1 cellular context compared by ENCODE assay signal in the genomic region with DNA sequence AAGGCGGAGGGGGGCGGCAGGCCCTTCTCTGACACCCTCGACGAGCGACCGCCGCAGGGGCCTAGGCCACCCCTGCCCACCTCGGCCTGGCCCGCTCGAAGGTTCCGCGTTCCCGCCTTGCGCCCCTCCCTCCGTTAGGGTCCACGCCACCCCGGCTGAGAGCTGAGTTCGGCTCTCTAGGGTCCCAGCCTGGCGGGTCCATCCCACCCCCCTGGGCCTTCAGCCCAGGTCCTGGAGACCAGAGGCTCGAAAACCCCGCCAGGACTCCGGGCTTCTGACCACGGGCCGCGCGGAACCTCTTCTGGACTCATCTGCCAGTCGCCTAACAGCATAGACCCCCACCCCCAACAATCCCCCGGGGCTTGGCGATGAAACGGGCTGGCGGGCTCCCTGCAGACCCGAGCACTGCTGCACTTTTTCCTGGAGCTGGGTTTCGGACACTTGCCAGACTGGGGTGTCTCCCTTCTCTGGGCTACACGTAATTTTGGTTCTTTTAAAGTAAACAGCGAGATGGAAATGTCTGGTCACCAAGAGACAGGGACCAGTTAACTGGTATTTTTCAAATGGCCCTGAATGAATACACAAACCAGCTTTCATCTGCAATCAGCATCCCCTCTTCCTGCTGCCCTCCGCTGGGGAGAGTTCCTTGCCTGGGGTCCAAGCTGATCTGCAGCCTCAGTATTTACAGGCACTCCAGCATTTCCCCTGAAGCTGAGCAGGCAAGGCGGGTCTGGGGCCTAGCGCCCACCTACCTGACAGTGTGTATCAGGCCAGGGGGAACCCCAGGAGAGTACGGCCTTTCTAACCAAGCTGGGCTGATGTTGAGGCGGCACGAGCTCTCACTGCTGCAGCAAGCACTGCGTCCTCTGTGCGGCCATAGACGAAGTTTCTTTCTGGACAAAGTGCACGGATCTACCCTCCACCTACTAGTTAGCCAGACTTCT.
A peak's percentile ranks its signal among the peaks of the same experiment; 100 is the strongest.
TF ChIP-seq lines count a peak whose summit lies in the region.

No MANE protein-coding gene starts in this region.

TF ChIP-seq in HEK293, 187 proteins besides CTCF, POLR2A, EP300 and RAD21 (continued from another document):
- TF ChIP-seq ZNF777 (tag by site-specific recombination; IDR thresholded peaks at IDR 0.05; ENCODE audit: borderline replicate concordance) (no peak), ZNF354C (tag by site-specific recombination; IDR thresholded peaks at IDR 0.05; ENCODE audit: borderline replicate concordance, low read depth) (no peak), ZXDB (tag by site-specific recombination; IDR thresholded peaks at IDR 0.05) (0 out of 2 replicates have a peak, but pooled peaks have one; percentile 23), ZBTB8A (tag by site-specific recombination; IDR thresholded peaks at IDR 0.05) (peak; percentile 88), ZNF335 (tag by site-specific recombination; conservative IDR thresholded peaks at IDR 0.05) (peak; percentile 72), ZNF184 (tag by site-specific recombination; IDR thresholded peaks at IDR 0.05) (no peak), SP2 (tag by site-specific recombination; IDR thresholded peaks at IDR 0.05) (peak; percentile 52), ZNF341 (tag by site-specific recombination; IDR thresholded peaks at IDR 0.05; ENCODE audit: low read depth) (peak; percentile 81), ZNF654 (tag by site-specific recombination; IDR thresholded peaks at IDR 0.05; ENCODE audit: low read depth) (no peak), ZBTB1 (tag by site-specific recombination; IDR thresholded peaks at IDR 0.05) (no peak), KLF8 (tag by site-specific recombination; IDR thresholded peaks at IDR 0.05) (0 out of 2 replicates have a peak, but pooled peaks have one; percentile 7), BCL11A (tag by site-specific recombination; IDR thresholded peaks at IDR 0.05; ENCODE audit: low read depth) (no peak), KLF1 (tag by site-specific recombination; IDR thresholded peaks at IDR 0.05) (peak; percentile 67), ZNF140 (tag by site-specific recombination; IDR thresholded peaks at IDR 0.05) (no peak), GLIS2 (tag by site-specific recombination; IDR thresholded peaks at IDR 0.05) (peak; percentile 99), ZNF37A (tag by site-specific recombination; IDR thresholded peaks at IDR 0.05) (no peak), KLF9 (tag by site-specific recombination; IDR thresholded peaks at IDR 0.05; ENCODE audit: low read depth) (peak; percentile 70; the same call in 1 of the 2 replicates), ZEB2 (tag by site-specific recombination; IDR thresholded peaks at IDR 0.05) (0 out of 2 replicates have a peak, but pooled peaks have one; percentile 5), MEIS1 (CRISPR knock-in tag; IDR thresholded peaks at IDR 0.05; ENCODE audit: borderline replicate concordance) (no peak)
- TF ChIP-seq, protein P1, sequence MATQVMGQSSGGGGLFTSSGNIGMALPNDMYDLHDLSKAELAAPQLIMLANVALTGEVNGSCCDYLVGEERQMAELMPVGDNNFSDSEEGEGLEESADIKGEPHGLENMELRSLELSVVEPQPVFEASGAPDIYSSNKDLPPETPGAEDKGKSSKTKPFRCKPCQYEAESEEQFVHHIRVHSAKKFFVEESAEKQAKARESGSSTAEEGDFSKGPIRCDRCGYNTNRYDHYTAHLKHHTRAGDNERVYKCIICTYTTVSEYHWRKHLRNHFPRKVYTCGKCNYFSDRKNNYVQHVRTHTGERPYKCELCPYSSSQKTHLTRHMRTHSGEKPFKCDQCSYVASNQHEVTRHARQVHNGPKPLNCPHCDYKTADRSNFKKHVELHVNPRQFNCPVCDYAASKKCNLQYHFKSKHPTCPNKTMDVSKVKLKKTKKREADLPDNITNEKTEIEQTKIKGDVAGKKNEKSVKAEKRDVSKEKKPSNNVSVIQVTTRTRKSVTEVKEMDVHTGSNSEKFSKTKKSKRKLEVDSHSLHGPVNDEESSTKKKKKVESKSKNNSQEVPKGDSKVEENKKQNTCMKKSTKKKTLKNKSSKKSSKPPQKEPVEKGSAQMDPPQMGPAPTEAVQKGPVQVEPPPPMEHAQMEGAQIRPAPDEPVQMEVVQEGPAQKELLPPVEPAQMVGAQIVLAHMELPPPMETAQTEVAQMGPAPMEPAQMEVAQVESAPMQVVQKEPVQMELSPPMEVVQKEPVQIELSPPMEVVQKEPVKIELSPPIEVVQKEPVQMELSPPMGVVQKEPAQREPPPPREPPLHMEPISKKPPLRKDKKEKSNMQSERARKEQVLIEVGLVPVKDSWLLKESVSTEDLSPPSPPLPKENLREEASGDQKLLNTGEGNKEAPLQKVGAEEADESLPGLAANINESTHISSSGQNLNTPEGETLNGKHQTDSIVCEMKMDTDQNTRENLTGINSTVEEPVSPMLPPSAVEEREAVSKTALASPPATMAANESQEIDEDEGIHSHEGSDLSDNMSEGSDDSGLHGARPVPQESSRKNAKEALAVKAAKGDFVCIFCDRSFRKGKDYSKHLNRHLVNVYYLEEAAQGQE (tag by site-specific recombination; IDR thresholded peaks at IDR 0.05), result no peak
- TF ChIP-seq, protein P2, sequence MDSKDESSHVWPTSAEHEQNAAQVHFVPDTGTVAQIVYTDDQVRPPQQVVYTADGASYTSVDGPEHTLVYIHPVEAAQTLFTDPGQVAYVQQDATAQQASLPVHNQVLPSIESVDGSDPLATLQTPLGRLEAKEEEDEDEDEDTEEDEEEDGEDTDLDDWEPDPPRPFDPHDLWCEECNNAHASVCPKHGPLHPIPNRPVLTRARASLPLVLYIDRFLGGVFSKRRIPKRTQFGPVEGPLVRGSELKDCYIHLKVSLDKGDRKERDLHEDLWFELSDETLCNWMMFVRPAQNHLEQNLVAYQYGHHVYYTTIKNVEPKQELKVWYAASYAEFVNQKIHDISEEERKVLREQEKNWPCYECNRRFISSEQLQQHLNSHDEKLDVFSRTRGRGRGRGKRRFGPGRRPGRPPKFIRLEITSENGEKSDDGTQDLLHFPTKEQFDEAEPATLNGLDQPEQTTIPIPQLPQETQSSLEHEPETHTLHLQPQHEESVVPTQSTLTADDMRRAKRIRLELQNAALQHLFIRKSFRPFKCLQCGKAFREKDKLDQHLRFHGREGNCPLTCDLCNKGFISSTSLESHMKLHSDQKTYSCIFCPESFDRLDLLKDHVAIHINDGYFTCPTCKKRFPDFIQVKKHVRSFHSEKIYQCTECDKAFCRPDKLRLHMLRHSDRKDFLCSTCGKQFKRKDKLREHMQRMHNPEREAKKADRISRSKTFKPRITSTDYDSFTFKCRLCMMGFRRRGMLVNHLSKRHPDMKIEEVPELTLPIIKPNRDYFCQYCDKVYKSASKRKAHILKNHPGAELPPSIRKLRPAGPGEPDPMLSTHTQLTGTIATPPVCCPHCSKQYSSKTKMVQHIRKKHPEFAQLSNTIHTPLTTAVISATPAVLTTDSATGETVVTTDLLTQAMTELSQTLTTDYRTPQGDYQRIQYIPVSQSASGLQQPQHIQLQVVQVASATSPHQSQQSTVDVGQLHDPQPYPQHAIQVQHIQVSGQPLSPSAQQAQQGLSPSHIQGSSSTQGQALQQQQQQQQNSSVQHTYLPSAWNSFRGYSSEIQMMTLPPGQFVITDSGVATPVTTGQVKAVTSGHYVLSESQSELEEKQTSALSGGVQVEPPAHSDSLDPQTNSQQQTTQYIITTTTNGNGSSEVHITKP (tag by site-specific recombination; IDR thresholded peaks at IDR 0.05), result 0 out of 2 replicates have a peak, but pooled peaks have one; percentile 28
- TF ChIP-seq, protein P3, sequence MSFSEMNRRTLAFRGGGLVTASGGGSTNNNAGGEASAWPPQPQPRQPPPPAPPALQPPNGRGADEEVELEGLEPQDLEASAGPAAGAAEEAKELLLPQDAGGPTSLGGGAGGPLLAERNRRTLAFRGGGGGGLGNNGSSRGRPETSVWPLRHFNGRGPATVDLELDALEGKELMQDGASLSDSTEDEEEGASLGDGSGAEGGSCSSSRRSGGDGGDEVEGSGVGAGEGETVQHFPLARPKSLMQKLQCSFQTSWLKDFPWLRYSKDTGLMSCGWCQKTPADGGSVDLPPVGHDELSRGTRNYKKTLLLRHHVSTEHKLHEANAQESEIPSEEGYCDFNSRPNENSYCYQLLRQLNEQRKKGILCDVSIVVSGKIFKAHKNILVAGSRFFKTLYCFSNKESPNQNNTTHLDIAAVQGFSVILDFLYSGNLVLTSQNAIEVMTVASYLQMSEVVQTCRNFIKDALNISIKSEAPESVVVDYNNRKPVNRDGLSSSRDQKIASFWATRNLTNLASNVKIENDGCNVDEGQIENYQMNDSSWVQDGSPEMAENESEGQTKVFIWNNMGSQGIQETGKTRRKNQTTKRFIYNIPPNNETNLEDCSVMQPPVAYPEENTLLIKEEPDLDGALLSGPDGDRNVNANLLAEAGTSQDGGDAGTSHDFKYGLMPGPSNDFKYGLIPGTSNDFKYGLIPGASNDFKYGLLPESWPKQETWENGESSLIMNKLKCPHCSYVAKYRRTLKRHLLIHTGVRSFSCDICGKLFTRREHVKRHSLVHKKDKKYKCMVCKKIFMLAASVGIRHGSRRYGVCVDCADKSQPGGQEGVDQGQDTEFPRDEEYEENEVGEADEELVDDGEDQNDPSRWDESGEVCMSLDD (tag by site-specific recombination; IDR thresholded peaks at IDR 0.05), result no peak
- TF ChIP-seq, protein P4, sequence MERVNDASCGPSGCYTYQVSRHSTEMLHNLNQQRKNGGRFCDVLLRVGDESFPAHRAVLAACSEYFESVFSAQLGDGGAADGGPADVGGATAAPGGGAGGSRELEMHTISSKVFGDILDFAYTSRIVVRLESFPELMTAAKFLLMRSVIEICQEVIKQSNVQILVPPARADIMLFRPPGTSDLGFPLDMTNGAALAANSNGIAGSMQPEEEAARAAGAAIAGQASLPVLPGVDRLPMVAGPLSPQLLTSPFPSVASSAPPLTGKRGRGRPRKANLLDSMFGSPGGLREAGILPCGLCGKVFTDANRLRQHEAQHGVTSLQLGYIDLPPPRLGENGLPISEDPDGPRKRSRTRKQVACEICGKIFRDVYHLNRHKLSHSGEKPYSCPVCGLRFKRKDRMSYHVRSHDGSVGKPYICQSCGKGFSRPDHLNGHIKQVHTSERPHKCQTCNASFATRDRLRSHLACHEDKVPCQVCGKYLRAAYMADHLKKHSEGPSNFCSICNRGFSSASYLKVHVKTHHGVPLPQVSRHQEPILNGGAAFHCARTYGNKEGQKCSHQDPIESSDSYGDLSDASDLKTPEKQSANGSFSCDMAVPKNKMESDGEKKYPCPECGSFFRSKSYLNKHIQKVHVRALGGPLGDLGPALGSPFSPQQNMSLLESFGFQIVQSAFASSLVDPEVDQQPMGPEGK (tag by site-specific recombination; IDR thresholded peaks at IDR 0.05), result peak; percentile 85
